In genomic region chr5:74367241-74367733, GRCh38 we compare ENCODE assay signal across 29 cellular contexts.
DNase-seq lines count a peak whose midpoint lies in the region; ATAC-seq and TF ChIP-seq lines count a peak whose summit lies in the region.
"Had no signal": no experiment of that assay in that cellular context is flagged by ENCODE, and none has a peak within 500 bp of the region (broad histone marks: within the 10 kb centered on the region; RNA-seq: fewer than 3 reads in every experiment).

No MANE protein-coding gene starts in this region.

- no peak overlapping the region for H2BK15ac ChIP-seq in mesenchymal stem cell (ENCODE audit: low read depth, poor library complexity, severe bottlenecking)

- H3K9me3 Mint-ChIP-seq in activated CD4-positive, alpha-beta memory T cell treated with anti-CD3 and anti-CD28 coated beads, Interleukin-2, amount 10 ng/mL, durations not matched to agents 7 days and 5 days: no peaks in the 10 kb centered on the region
- H3K9me3 Mint-ChIP-seq: activated CD4-positive, alpha-beta T cell treated with anti-CD3 and anti-CD28 coated beads, Interleukin-2, amount 10 ng/mL, durations not matched to agents 24 days and 14 days had no signal

- no peak for ATAC-seq in SK-N-SH treated with all-trans-retinoic acid at 6 μM for 48 hours
- ATAC-seq: stimulated activated memory B cell treated with anti-CD40 and anti-IgM and Interleukin-4, amounts not matched to agents 10 μg/mL and 1 μg/mL and 100 μg/mL, for 72 hours had no signal

- peak overlapping the region; percentile 40 for H4K91ac ChIP-seq in mesenchymal stem cell (ENCODE audit: low read length)

- no peak overlapping the region for H3K23ac ChIP-seq in mesenchymal stem cell (ENCODE audit: low read length in 2 of 2)

- no peaks in the 10 kb centered on the region for H3K4me1 Mint-ChIP-seq in activated CD4-positive, alpha-beta memory T cell treated with anti-CD3 and anti-CD28 coated beads, Interleukin-2, amount 10 ng/mL, durations not matched to agents 7 days and 5 days
- H3K4me1 Mint-ChIP-seq: activated CD4-positive, alpha-beta T cell treated with anti-CD3 and anti-CD28 coated beads, Interleukin-2, amount 10 ng/mL, durations not matched to agents 24 days and 14 days; CD4-positive, alpha-beta memory T cell had no signal

- POLR2A ChIA-PET in activated CD4-positive, alpha-beta memory T cell treated with anti-CD3 and anti-CD28 coated beads, Interleukin-2, amount 10 ng/mL, durations not matched to agents 7 days and 5 days (lab: Charles Lee): no interaction called here

- H3K27ac Mint-ChIP-seq in activated CD4-positive, alpha-beta memory T cell treated with anti-CD3 and anti-CD28 coated beads, Interleukin-2, amount 10 ng/mL, durations not matched to agents 7 days and 5 days: no peak overlapping the region
- H3K27ac Mint-ChIP-seq: activated CD4-positive, alpha-beta T cell treated with anti-CD3 and anti-CD28 coated beads, Interleukin-2, amount 10 ng/mL, durations not matched to agents 24 days and 14 days; B cell; CD4-positive, alpha-beta memory T cell; dendritic cell treated with granulocyte-macrophage colony-stimulating factor and Interleukin-4, amounts not matched to agents 40 ng/mL and 50 ng/mL, for 4 days; memory B cell; naive B cell; stimulated activated memory B cell treated with anti-CD40 and anti-IgM and Interleukin-4, amounts not matched to agents 10 μg/mL and 1 μg/mL and 100 μg/mL, for 72 hours had no signal

- no peak overlapping the region for H2AK5ac ChIP-seq in mesenchymal stem cell (ENCODE audit: low read length, severe bottlenecking)

- no peak overlapping the region for H3K18ac ChIP-seq in mesenchymal stem cell (ENCODE audit: low read depth in 1 of 2, low read length in 2 of 2)

- H4K8ac ChIP-seq in mesenchymal stem cell (ENCODE audit: low read length): no peak overlapping the region

- no peaks in the 10 kb centered on the region for H3K4me1 ChIP-seq in mesenchymal stem cell (ENCODE audit: control insufficient read depth, insufficient read depth, low read depth, low read length)
- H3K4me1 ChIP-seq: Peyer's patch had no signal

- DNase-seq in astrocyte of the hippocampus (ENCODE audit: low read depth, low spot score) (peak; percentile 36), globus pallidus (ENCODE audit: low spot score) (peak; percentile 5), mesenchymal stem cell (no peak), NCI-H82 (lab: John Stamatoyannopoulos, UW) (no peak), activated gamma-delta T cell treated with Interleukin-2 at 50 U/mL for 16 hours (no peak)
- no peak for DNase-seq in activated CD4-positive, alpha-beta memory T cell treated with anti-CD3 and anti-CD28 coated beads, Interleukin-2, amount 10 ng/mL, durations not matched to agents 7 days and 5 days
- DNase-seq: activated CD4-positive, alpha-beta T cell treated with anti-CD3 and anti-CD28 coated beads, Interleukin-2, amount 10 ng/mL, durations not matched to agents 24 days and 14 days; activated effector memory CD4-positive, alpha-beta T cell treated with anti-CD3 and anti-CD28 coated beads, Interleukin-2, amount 50 U/mL, for 16 hours; activated T-cell treated with anti-CD3 and anti-CD28 coated beads, Interleukin-2, amount 50 U/mL, for 1 hour; CD4-positive, alpha-beta memory T cell; hippocampal formation; IMR-90; naive B cell; NCI-H1436 treated with DMSO at 0.1 percent for 48 hours; NCI-H2107; NCI-H345; NCI-H69; Peyer's patch; SJCRH30; substantia nigra; T1000; WERI-Rb-1 had no signal

- H2BK5ac ChIP-seq in mesenchymal stem cell (ENCODE audit: low read depth, low read length, poor library complexity, severe bottlenecking): no peak overlapping the region

- no peak overlapping the region for H2BK120ac ChIP-seq in mesenchymal stem cell (ENCODE audit: low read depth, low read length)

- CTCF ChIA-PET in activated CD4-positive, alpha-beta memory T cell treated with anti-CD3 and anti-CD28 coated beads, Interleukin-2, amount 10 ng/mL, durations not matched to agents 7 days and 5 days (lab: Charles Lee): no interaction called here

- peaks cover 0 to 3% of the 10 kb centered on the region in 2 experiments for H3K27me3 ChIP-seq in mesenchymal stem cell (ENCODE audit: control insufficient read depth in 1 of 2, insufficient read depth in 1 of 2, low read length in 2 of 2)
- H3K27me3 ChIP-seq: Peyer's patch, SJCRH30 had no signal

- H3K4me3 ChIP-seq in mesenchymal stem cell (ENCODE audit: insufficient read depth in 1 of 2, low read depth in 1 of 2, low read length in 2 of 2): no peak overlapping the region
- H3K4me3 ChIP-seq: Peyer's patch, SJCRH30, skin epidermis had no signal

- WGBS in mesenchymal stem cell: 59% methylated on average over 4 of the region's 4 CpGs

- H3K27ac ChIP-seq in mesenchymal stem cell (ENCODE audit: low read length, poor library complexity, severe bottlenecking) (no peak overlapping the region), temporal lobe (ENCODE audit: low read depth, low read length) (peak overlapping the region; percentile 18)
- H3K27ac ChIP-seq: Peyer's patch, SJCRH30, WERI-Rb-1 had no signal

- no peak overlapping the region for H3K4ac ChIP-seq in mesenchymal stem cell (ENCODE audit: low read depth in 1 of 2, low read length in 2 of 2)

- H2BK12ac ChIP-seq in mesenchymal stem cell (ENCODE audit: low read length in 2 of 2): no peak overlapping the region

- H3K9me3 ChIP-seq in mesenchymal stem cell (ENCODE audit: control insufficient read depth, low read length): peaks cover 14% of the 10 kb centered on the region
- H3K9me3 ChIP-seq: Peyer's patch, SJCRH30 had no signal

- H3K4me3 Mint-ChIP-seq in activated CD4-positive, alpha-beta memory T cell treated with anti-CD3 and anti-CD28 coated beads, Interleukin-2, amount 10 ng/mL, durations not matched to agents 7 days and 5 days: no peak overlapping the region
- H3K4me3 Mint-ChIP-seq: activated CD4-positive, alpha-beta T cell treated with anti-CD3 and anti-CD28 coated beads, Interleukin-2, amount 10 ng/mL, durations not matched to agents 24 days and 14 days; B cell; CD4-positive, alpha-beta memory T cell; dendritic cell treated with granulocyte-macrophage colony-stimulating factor and Interleukin-4, amounts not matched to agents 40 ng/mL and 50 ng/mL, for 4 days; memory B cell; naive B cell; stimulated activated memory B cell treated with anti-CD40 and anti-IgM and Interleukin-4, amounts not matched to agents 10 μg/mL and 1 μg/mL and 100 μg/mL, for 72 hours had no signal

- H3K9ac ChIP-seq in mesenchymal stem cell (ENCODE audit: low read length): no peak overlapping the region

- no peak overlapping the region for H3K4me2 ChIP-seq in mesenchymal stem cell (ENCODE audit: low read length, poor library complexity, severe bottlenecking)

- H3K36me3 Mint-ChIP-seq in activated CD4-positive, alpha-beta memory T cell treated with anti-CD3 and anti-CD28 coated beads, Interleukin-2, amount 10 ng/mL, durations not matched to agents 7 days and 5 days (ENCODE audit: low read depth): no peaks in the 10 kb centered on the region
- H3K36me3 Mint-ChIP-seq: CD4-positive, alpha-beta memory T cell; naive B cell; stimulated activated memory B cell treated with anti-CD40 and anti-IgM and Interleukin-4, amounts not matched to agents 10 μg/mL and 1 μg/mL and 100 μg/mL, for 72 hours had no signal

- H3K36me3 ChIP-seq in mesenchymal stem cell (ENCODE audit: control insufficient read depth in 1 of 2, insufficient read depth in 2 of 2, low read depth in 1 of 2, low read length in 2 of 2): no peaks in the 10 kb centered on the region
- H3K36me3 ChIP-seq: Peyer's patch, SJCRH30, WERI-Rb-1 had no signal

- no peak overlapping the region for H3K14ac ChIP-seq in mesenchymal stem cell (ENCODE audit: low read length in 2 of 2)

- no peaks in the 10 kb centered on the region for H3K27me3 Mint-ChIP-seq in activated CD4-positive, alpha-beta memory T cell treated with anti-CD3 and anti-CD28 coated beads, Interleukin-2, amount 10 ng/mL, durations not matched to agents 7 days and 5 days
- H3K27me3 Mint-ChIP-seq: activated CD4-positive, alpha-beta T cell treated with anti-CD3 and anti-CD28 coated beads, Interleukin-2, amount 10 ng/mL, durations not matched to agents 24 days and 14 days had no signal

- H3K79me1 ChIP-seq in mesenchymal stem cell (replicated peaks; ENCODE audit: low read length, poor library complexity, severe bottlenecking): no peaks in the 10 kb centered on the region

- H2AFZ ChIP-seq in mesenchymal stem cell (ENCODE audit: low read depth, low read length): no peak overlapping the region

TF ChIP-seq in SK-N-SH treated with all-trans-retinoic acid at 6 μM for 48 hours, 23 proteins besides CTCF, POLR2A, EP300 and RAD21 (continues in another document):
- TF ChIP-seq TCF4 (CRISPR knock-in tag; IDR thresholded peaks at IDR 0.05; ENCODE audit: borderline replicate concordance) (no peak), GLIS3 (CRISPR knock-in tag; IDR thresholded peaks at IDR 0.05) (no peak), BACH2 (CRISPR knock-in tag; IDR thresholded peaks at IDR 0.05; ENCODE audit: borderline replicate concordance) (no peak), SNAI2 (CRISPR knock-in tag; IDR thresholded peaks at IDR 0.05) (no peak), ARNTL (CRISPR knock-in tag; IDR thresholded peaks at IDR 0.05; ENCODE audit: borderline replicate concordance, low read depth) (no peak), PATZ1 (CRISPR knock-in tag; IDR thresholded peaks at IDR 0.05; ENCODE audit: borderline replicate concordance) (no peak), RARB (CRISPR knock-in tag; IDR thresholded peaks at IDR 0.05) (no peak), ZFP3 (CRISPR knock-in tag; IDR thresholded peaks at IDR 0.05) (no peak), OSR1 (CRISPR knock-in tag; IDR thresholded peaks at IDR 0.05) (no peak)

Comparison
In these comparisons a context has a peak if more than half of its experiments do, and no peak if none do; other contexts are left out.
1. DNase-seq: peak in astrocyte of the hippocampus (single experiment) and globus pallidus (single experiment); none in mesenchymal stem cell (single experiment), activated CD4-positive, alpha-beta memory T cell treated with anti-CD3 and anti-CD28 coated beads, Interleukin-2, amount 10 ng/mL, durations not matched to agents 7 days and 5 days (single experiment), NCI-H82 (single experiment) and activated gamma-delta T cell treated with Interleukin-2 at 50 U/mL for 16 hours (single experiment).